11 cellular contexts compared by ENCODE assay signal in genomic region chr20:35264755-35265154, GRCh38. TPM values are rescaled to one million over a fixed set of nuclear protein-coding genes. Genes with fewer than 3 reads are reported as not detected.
A peak's percentile ranks its signal among the peaks of the same experiment; 100 is the strongest.
DNase-seq lines count a peak whose midpoint lies in the region; ATAC-seq, FAIRE-seq and TF ChIP-seq lines count a peak whose summit lies in the region.
"Had no signal": no experiment of that assay in that cellular context is flagged by ENCODE, and none has a peak within 500 bp of the region (broad histone marks: within the 10 kb centered on the region; RNA-seq: fewer than 3 reads in every experiment).

No MANE protein-coding gene starts in this region.

- no peak for FAIRE-seq in astrocyte (lab: Jason Lieb, UNC)

- TF ChIP-seq CTCF in astrocyte (IDR thresholded peaks at IDR 0.05; ENCODE audit: insufficient read depth, low read depth, low read length) = no peak
- no peak for TF ChIP-seq CTCF in left lung (IDR thresholded peaks at IDR 0.05)

- in situ Hi-C loops in Caki2 (cut with HindIII; ENCODE audit: low pct_unique_long_range_greater_than_20kb, low sequenced_read_pairs) = loop anchor here (10.0 kb wide), 1 partner anchor 70 kb away; no protein-coding TSS in a partner anchor
- in situ Hi-C loops in KBM-7 (cut with MboI; ENCODE audit: low pct_unique_long_range_greater_than_20kb, low sequenced_read_pairs) = loop anchor here (25.0 kb wide), 1 partner anchor 427 kb away; the partner anchor contains the start of gene NCOA6

- H3K4me1 ChIP-seq in astrocyte (ENCODE audit: insufficient read depth, low read length) (peaks cover 12% of the 10 kb centered on the region), left lung (peaks cover 0 to 8% of the 10 kb centered on the region in 2 donors)

- H3K4me3 ChIP-seq in astrocyte (ENCODE audit: insufficient read depth, low read depth, low read length) (no peak overlapping the region), left lung (no peak overlapping the region)

- H3K27me3 ChIP-seq in astrocyte (ENCODE audit: insufficient read depth, low read length) (no peaks in the 10 kb centered on the region), left lung (no peaks in the 10 kb centered on the region)

- peaks cover 9% of the 10 kb centered on the region for H3K36me3 Mint-ChIP-seq in astrocyte (ENCODE audit: low read depth, unreplicated experiment)

- no peak overlapping the region for H2AFZ ChIP-seq in astrocyte (ENCODE audit: low read depth, low read length)

- ATAC-seq in left lung = peak; percentile 33
- ATAC-seq: Right ventricle myocardium inferior had no signal

- H3K4me2 ChIP-seq in astrocyte (ENCODE audit: low read length) = no peak overlapping the region

- no peak overlapping the region for H3K27ac Mint-ChIP-seq in astrocyte (ENCODE audit: unreplicated experiment)

- no peaks in the 10 kb centered on the region for H3K9me3 Mint-ChIP-seq in astrocyte (ENCODE audit: unreplicated experiment)

- intact Hi-C loops in left lung (cut with DNase I) = no loop called here

- no peak overlapping the region for H3K4me3 Mint-ChIP-seq in astrocyte (ENCODE audit: unreplicated experiment)

- H3K79me2 ChIP-seq in astrocyte (ENCODE audit: insufficient read depth, low read length) = no peaks in the 10 kb centered on the region

- H3K27me3 Mint-ChIP-seq in astrocyte (ENCODE audit: low read depth, unreplicated experiment) = no peaks in the 10 kb centered on the region

- DNase-seq in Caki2 (ENCODE audit: low read depth) (peak; percentile 55), KBM-7 (peak; percentile 15), astrocyte (ENCODE audit: low read depth) (peak; percentile 33), left lung (no peak), anterior cingulate cortex (lab: John Stamatoyannopoulos, UW) (no peak), NCI-H510A treated with DMSO at 0.1 percent for 48 hours (lab: John Stamatoyannopoulos, UW) (no peak)
- DNase-seq in stimulated activated CD4-positive, alpha-beta T cell treated with anti-CD3 and anti-CD28 coated beads, Interleukin-4, amount 100 ng/mL, for 1 hour = no peak
- no peak for DNase-seq in activated CD4-positive, CD25-positive, alpha-beta regulatory T cell treated with anti-CD3 and anti-CD28 coated beads, Interleukin-2, amount 50 U/mL, for 72 hours
- DNase-seq: hypothalamus, occipital lobe had no signal

- H3K27ac ChIP-seq in astrocyte (ENCODE audit: low read depth, low read length) (no peak overlapping the region), left lung (no peak overlapping the region)

- H3K4me1 Mint-ChIP-seq in astrocyte (ENCODE audit: low read depth, unreplicated experiment) = peaks cover 21% of the 10 kb centered on the region

- H3K9me3 ChIP-seq in astrocyte (ENCODE audit: insufficient read depth, low read depth, low read length) = no peaks in the 10 kb centered on the region
- H3K9me3 ChIP-seq in left lung = no peaks in the 10 kb centered on the region

- no peak overlapping the region for H3K9ac ChIP-seq in astrocyte (ENCODE audit: low read length)

- no peaks in the 10 kb centered on the region for H4K20me1 ChIP-seq in astrocyte (ENCODE audit: insufficient read depth, low read length)

- no peaks in the 10 kb centered on the region for H3K36me3 ChIP-seq in astrocyte (ENCODE audit: insufficient read depth, low read length)
- peaks cover 0 to 43% of the 10 kb centered on the region in 2 donors for H3K36me3 ChIP-seq in left lung

RNA-seq across cellular contexts. Expression of gene MMP24OS, which starts 13.2 kb away (rescaled TPM):
- total RNA-seq in Caki2 (2014; rRNA removed; shearing (Covaris generic); ENCODE audit: low replicate concordance) = 9.0 and 16.5 TPM in 2 replicates
- total RNA-seq in astrocyte (79.8 and 86.5 TPM in 2 replicates), left lung (100 to 1,000 TPM in 1 of 2 donors, 10 to 100 TPM in 1; 75.7 to 109 TPM)

RNA-seq across cellular contexts. Expression of gene EIF6, which starts 19.8 kb away (rescaled TPM):
- 321 and 355 TPM in 2 replicates for total RNA-seq in Caki2 (2014; rRNA removed; shearing (Covaris generic); ENCODE audit: low replicate concordance)
- total RNA-seq in astrocyte (232 and 271 TPM in 2 replicates), left lung (100 to 1,000 TPM in 1 of 2 donors, 10 to 100 TPM in 1; 96.9 to 110 TPM)

RNA-seq across cellular contexts. Expression of gene FAM83C, which starts 27.5 kb away (rescaled TPM):
- 0.20 TPM in 1 of 2 replicates, not detected in the other for total RNA-seq in Caki2 (2014; rRNA removed; shearing (Covaris generic); ENCODE audit: low replicate concordance)
- total RNA-seq in astrocyte = not detected in 2 replicates
- not detected for total RNA-seq in left lung
- total RNA-seq: occipital lobe, Right ventricle myocardium inferior had no signal

RNA-seq across cellular contexts. Expression of gene MMP24, which starts 38.3 kb away (rescaled TPM):
- 14.3 and 17.1 TPM in 2 replicates for total RNA-seq in Caki2 (2014; rRNA removed; shearing (Covaris generic); ENCODE audit: low replicate concordance)
- total RNA-seq in astrocyte (13.7 and 15.6 TPM in 2 replicates), left lung (10 to 100 TPM in 1 of 2 donors, 1 to 10 TPM in 1; 7.3 to 24.9 TPM)

Comparison
In these comparisons a context has a peak if more than half of its experiments do, and no peak if none do; other contexts are left out.
1. DNase-seq: peak in Caki2 (single experiment), KBM-7 (single experiment) and astrocyte (single experiment); none in left lung (0 of 2), anterior cingulate cortex (0 of 58), NCI-H510A treated with DMSO at 0.1 percent for 48 hours (single experiment), stimulated activated CD4-positive, alpha-beta T cell treated with anti-CD3 and anti-CD28 coated beads, Interleukin-4, amount 100 ng/mL, for 1 hour (single experiment) and activated CD4-positive, CD25-positive, alpha-beta regulatory T cell treated with anti-CD3 and anti-CD28 coated beads, Interleukin-2, amount 50 U/mL, for 72 hours (single experiment).